Comparison of ENCODE assay signal across 1 cellular context in genomic region chr12:2812290-2813213, GRCh38.
TF ChIP-seq lines count a peak whose summit lies in the region.

TSS of gene ITFG2 (plus strand) at chr12:2812668. CDS start at chr12:2812761, 93 bp downstream.

TF ChIP-seq in HEK293, 187 proteins besides CTCF, POLR2A, EP300 and RAD21 (continued from another document):
- TF ChIP-seq INSM2 (tag by site-specific recombination; IDR thresholded peaks at IDR 0.05) (peak; percentile 95), ZBTB48 (tag by site-specific recombination; IDR thresholded peaks at IDR 0.05) (peak; percentile 98), ZBTB21 (tag by site-specific recombination; IDR thresholded peaks at IDR 0.05) (peak; percentile 99), ZNF837 (tag by site-specific recombination; IDR thresholded peaks at IDR 0.05) (no peak), ZNF37A (tag by site-specific recombination; IDR thresholded peaks at IDR 0.05) (no peak), ZNF10 (tag by site-specific recombination; IDR thresholded peaks at IDR 0.05) (peak; percentile 86; the same call in 1 of the 2 replicates), HOXD13 (CRISPR knock-in tag; IDR thresholded peaks at IDR 0.05; ENCODE audit: borderline replicate concordance) (no peak), ZNF184 (tag by site-specific recombination; IDR thresholded peaks at IDR 0.05) (peak; percentile 62; the same call in 1 of the 2 replicates), ZNF211 (tag by site-specific recombination; IDR thresholded peaks at IDR 0.05; ENCODE audit: low read depth) (no peak), ZNF473 (tag by site-specific recombination; IDR thresholded peaks at IDR 0.05) (no peak), ZSCAN16 (tag by site-specific recombination; IDR thresholded peaks at IDR 0.05) (peak; percentile 65; the same call in 1 of the 2 replicates), WT1 (tag by site-specific recombination; IDR thresholded peaks at IDR 0.05) (peak; percentile 96), SP3 (tag by site-specific recombination; IDR thresholded peaks at IDR 0.05) (peak; percentile 77; the same call in 1 of the 2 replicates), ZSCAN4 (tag by site-specific recombination; IDR thresholded peaks at IDR 0.05) (peak; percentile 44; the same call in 1 of the 2 replicates), ZBTB10 (tag by site-specific recombination; IDR thresholded peaks at IDR 0.05) (peak; percentile 99), ZBTB49 (tag by site-specific recombination; IDR thresholded peaks at IDR 0.05; ENCODE audit: low read depth) (0 out of 2 replicates have a peak, but pooled peaks have one; percentile 45), ZNF629 (tag by site-specific recombination; IDR thresholded peaks at IDR 0.05) (peak; percentile 100), KLF17 (tag by site-specific recombination; IDR thresholded peaks at IDR 0.05) (peak; percentile 98), KLF16 (tag by site-specific recombination; IDR thresholded peaks at IDR 0.05) (peak; percentile 95), ZNF132 (tag by site-specific recombination; IDR thresholded peaks at IDR 0.05; ENCODE audit: borderline replicate concordance) (no peak)
- TF ChIP-seq, protein P1, sequence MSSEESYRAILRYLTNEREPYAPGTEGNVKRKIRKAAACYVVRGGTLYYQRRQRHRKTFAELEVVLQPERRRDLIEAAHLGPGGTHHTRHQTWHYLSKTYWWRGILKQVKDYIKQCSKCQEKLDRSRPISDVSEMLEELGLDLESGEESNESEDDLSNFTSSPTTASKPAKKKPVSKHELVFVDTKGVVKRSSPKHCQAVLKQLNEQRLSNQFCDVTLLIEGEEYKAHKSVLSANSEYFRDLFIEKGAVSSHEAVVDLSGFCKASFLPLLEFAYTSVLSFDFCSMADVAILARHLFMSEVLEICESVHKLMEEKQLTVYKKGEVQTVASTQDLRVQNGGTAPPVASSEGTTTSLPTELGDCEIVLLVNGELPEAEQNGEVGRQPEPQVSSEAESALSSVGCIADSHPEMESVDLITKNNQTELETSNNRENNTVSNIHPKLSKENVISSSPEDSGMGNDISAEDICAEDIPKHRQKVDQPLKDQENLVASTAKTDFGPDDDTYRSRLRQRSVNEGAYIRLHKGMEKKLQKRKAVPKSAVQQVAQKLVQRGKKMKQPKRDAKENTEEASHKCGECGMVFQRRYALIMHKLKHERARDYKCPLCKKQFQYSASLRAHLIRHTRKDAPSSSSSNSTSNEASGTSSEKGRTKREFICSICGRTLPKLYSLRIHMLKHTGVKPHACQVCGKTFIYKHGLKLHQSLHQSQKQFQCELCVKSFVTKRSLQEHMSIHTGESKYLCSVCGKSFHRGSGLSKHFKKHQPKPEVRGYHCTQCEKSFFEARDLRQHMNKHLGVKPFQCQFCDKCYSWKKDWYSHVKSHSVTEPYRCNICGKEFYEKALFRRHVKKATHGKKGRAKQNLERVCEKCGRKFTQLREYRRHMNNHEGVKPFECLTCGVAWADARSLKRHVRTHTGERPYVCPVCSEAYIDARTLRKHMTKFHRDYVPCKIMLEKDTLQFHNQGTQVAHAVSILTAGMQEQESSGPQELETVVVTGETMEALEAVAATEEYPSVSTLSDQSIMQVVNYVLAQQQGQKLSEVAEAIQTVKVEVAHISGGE (tag by site-specific recombination; conservative IDR thresholded peaks at IDR 0.05; ENCODE audit: low read depth): peak; percentile 76
- TF ChIP-seq, protein P2, sequence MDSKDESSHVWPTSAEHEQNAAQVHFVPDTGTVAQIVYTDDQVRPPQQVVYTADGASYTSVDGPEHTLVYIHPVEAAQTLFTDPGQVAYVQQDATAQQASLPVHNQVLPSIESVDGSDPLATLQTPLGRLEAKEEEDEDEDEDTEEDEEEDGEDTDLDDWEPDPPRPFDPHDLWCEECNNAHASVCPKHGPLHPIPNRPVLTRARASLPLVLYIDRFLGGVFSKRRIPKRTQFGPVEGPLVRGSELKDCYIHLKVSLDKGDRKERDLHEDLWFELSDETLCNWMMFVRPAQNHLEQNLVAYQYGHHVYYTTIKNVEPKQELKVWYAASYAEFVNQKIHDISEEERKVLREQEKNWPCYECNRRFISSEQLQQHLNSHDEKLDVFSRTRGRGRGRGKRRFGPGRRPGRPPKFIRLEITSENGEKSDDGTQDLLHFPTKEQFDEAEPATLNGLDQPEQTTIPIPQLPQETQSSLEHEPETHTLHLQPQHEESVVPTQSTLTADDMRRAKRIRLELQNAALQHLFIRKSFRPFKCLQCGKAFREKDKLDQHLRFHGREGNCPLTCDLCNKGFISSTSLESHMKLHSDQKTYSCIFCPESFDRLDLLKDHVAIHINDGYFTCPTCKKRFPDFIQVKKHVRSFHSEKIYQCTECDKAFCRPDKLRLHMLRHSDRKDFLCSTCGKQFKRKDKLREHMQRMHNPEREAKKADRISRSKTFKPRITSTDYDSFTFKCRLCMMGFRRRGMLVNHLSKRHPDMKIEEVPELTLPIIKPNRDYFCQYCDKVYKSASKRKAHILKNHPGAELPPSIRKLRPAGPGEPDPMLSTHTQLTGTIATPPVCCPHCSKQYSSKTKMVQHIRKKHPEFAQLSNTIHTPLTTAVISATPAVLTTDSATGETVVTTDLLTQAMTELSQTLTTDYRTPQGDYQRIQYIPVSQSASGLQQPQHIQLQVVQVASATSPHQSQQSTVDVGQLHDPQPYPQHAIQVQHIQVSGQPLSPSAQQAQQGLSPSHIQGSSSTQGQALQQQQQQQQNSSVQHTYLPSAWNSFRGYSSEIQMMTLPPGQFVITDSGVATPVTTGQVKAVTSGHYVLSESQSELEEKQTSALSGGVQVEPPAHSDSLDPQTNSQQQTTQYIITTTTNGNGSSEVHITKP (tag by site-specific recombination; IDR thresholded peaks at IDR 0.05): peak; percentile 95
- TF ChIP-seq, protein P3, sequence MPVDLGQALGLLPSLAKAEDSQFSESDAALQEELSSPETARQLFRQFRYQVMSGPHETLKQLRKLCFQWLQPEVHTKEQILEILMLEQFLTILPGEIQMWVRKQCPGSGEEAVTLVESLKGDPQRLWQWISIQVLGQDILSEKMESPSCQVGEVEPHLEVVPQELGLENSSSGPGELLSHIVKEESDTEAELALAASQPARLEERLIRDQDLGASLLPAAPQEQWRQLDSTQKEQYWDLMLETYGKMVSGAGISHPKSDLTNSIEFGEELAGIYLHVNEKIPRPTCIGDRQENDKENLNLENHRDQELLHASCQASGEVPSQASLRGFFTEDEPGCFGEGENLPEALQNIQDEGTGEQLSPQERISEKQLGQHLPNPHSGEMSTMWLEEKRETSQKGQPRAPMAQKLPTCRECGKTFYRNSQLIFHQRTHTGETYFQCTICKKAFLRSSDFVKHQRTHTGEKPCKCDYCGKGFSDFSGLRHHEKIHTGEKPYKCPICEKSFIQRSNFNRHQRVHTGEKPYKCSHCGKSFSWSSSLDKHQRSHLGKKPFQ (tag by site-specific recombination; IDR thresholded peaks at IDR 0.05): peak; percentile 55; the same call in 1 of the 2 replicates
- TF ChIP-seq, protein P4, sequence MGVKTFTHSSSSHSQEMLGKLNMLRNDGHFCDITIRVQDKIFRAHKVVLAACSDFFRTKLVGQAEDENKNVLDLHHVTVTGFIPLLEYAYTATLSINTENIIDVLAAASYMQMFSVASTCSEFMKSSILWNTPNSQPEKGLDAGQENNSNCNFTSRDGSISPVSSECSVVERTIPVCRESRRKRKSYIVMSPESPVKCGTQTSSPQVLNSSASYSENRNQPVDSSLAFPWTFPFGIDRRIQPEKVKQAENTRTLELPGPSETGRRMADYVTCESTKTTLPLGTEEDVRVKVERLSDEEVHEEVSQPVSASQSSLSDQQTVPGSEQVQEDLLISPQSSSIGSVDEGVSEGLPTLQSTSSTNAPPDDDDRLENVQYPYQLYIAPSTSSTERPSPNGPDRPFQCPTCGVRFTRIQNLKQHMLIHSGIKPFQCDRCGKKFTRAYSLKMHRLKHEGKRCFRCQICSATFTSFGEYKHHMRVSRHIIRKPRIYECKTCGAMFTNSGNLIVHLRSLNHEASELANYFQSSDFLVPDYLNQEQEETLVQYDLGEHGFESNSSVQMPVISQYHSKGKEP (tag by site-specific recombination; IDR thresholded peaks at IDR 0.05): 0 out of 2 replicates have a peak, but pooled peaks have one; percentile 5
TF ChIP-seq in HEK293: peak in this region for 92.
